17 cellular contexts compared by ENCODE assay signal in the genomic region with DNA sequence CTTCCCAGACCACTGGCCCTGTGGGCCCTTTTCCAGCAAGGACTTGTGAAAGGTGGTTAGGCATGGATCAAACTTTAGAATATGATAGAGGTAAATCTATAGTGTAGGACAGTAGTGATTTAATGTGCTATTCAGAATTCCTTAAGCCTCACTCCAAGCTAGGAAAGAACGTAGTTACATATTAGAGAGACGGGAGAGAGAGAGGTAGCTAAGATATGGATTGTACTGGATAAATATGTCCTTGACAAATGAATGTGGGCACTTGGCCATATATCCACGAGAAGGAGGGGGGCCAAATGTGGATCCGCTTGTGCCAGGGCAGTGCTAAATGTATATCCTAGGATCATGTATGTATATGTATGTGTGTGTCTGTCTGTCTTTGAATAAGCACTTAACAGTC. TPM values are rescaled to one million over a fixed set of nuclear protein-coding genes. Genes with fewer than 3 reads are reported as not detected.
A peak's percentile ranks its signal among the peaks of the same experiment; 100 is the strongest.
DNase-seq lines count a peak whose midpoint lies in the region; ATAC-seq and TF ChIP-seq lines count a peak whose summit lies in the region.
"Had no signal": no experiment of that assay in that cellular context is flagged by ENCODE, and none has a peak within 500 bp of the region (broad histone marks: within the 10 kb centered on the region; RNA-seq: fewer than 3 reads in every experiment).

No MANE protein-coding gene starts in this region.

- DNase-seq in right cardiac atrium (no peak), heart right ventricle (no peak), NCI-H446 treated with DMSO at 0.1 percent for 48 hours (lab: John Stamatoyannopoulos, UW) (peak; percentile 75), cerebellar cortex (ENCODE audit: low spot score) (peak; percentile 56), H7 (no peak), HPDE6-E6E7 (ENCODE audit: extremely low spot score) (no peak)
- DNase-seq in effector memory CD4-positive, alpha-beta T cell = no peak
- DNase-seq: ACHN; CD4-positive, CD25-positive, alpha-beta regulatory T cell; DMS79 treated with DMSO at 0.1 percent for 48 hours; EL; GDM1 had no signal

- ATAC-seq in right cardiac atrium = no peak
- no peak for ATAC-seq in heart right ventricle
- ATAC-seq: HCT116, K562 had no signal

- H3K27me3 ChIP-seq in right cardiac atrium (ENCODE audit: control insufficient read depth, insufficient read depth) (no peaks in the 10 kb centered on the region), heart right ventricle (peaks cover 0 to 6% (median 0%) of the 10 kb centered on the region in 7 donors), H7 (ENCODE audit: control insufficient read depth, insufficient read depth, low read length) (no peaks in the 10 kb centered on the region)
- H3K27me3 ChIP-seq in effector memory CD4-positive, alpha-beta T cell (replicated peaks; ENCODE audit: control insufficient read depth, insufficient read depth, low read length, poor library complexity, severe bottlenecking) = no peaks in the 10 kb centered on the region
- H3K27me3 ChIP-seq: BLaER1 treated with 17β-estradiol and CSF1 and Interleukin-3, amounts not matched to agents 10 nM and 100 nM had no signal

- H3K36me3 ChIP-seq in heart right ventricle (no peaks in the 10 kb centered on the region), H7 (replicated peaks; ENCODE audit: control insufficient read depth, insufficient read depth, low read length) (no peaks in the 10 kb centered on the region)
- no peaks in the 10 kb centered on the region for H3K36me3 ChIP-seq in effector memory CD4-positive, alpha-beta T cell (ENCODE audit: control insufficient read depth, insufficient read depth, low read length)
- H3K36me3 ChIP-seq: BLaER1 treated with 17β-estradiol and CSF1 and Interleukin-3, amounts not matched to agents 10 nM and 100 nM had no signal

- 66% methylated on average over 4 of the region's 4 CpGs for WGBS in right cardiac atrium
- WGBS in heart right ventricle, 2 donors = 56 to 70% methylated on average over 4 of the region's 4 CpGs

- H3K9me3 ChIP-seq in right cardiac atrium (ENCODE audit: control insufficient read depth, low read length) (no peaks in the 10 kb centered on the region), heart right ventricle (no peaks in the 10 kb centered on the region)
- no peaks in the 10 kb centered on the region for H3K9me3 ChIP-seq in effector memory CD4-positive, alpha-beta T cell (ENCODE audit: control insufficient read depth, low read length)
- H3K9me3 ChIP-seq: BLaER1 treated with 17β-estradiol and CSF1 and Interleukin-3, amounts not matched to agents 10 nM and 100 nM had no signal

- H3K4me1 ChIP-seq in right cardiac atrium (ENCODE audit: control insufficient read depth, insufficient read depth, low read length) = no peaks in the 10 kb centered on the region
- H3K4me1 ChIP-seq in heart right ventricle = no peaks in the 10 kb centered on the region
- H3K4me1 ChIP-seq in effector memory CD4-positive, alpha-beta T cell (ENCODE audit: control insufficient read depth, insufficient read depth, low read length, poor library complexity, severe bottlenecking) = no peaks in the 10 kb centered on the region
- H3K4me1 ChIP-seq: BLaER1 treated with 17β-estradiol and CSF1 and Interleukin-3, amounts not matched to agents 10 nM and 100 nM had no signal

- intact Hi-C loops in right cardiac atrium (cut with DNase I) (loop anchor here in 1 of 4 donors (5.0 kb wide), 1 partner anchor 78 kb away; no protein-coding TSS in a partner anchor), heart right ventricle (cut with DNase I) (no loop called here)

- H3K27ac ChIP-seq in right cardiac atrium (ENCODE audit: low read length) = peak overlapping the region; percentile 83
- H3K27ac ChIP-seq in heart right ventricle = no peak overlapping the region
- H3K27ac ChIP-seq in effector memory CD4-positive, alpha-beta T cell (ENCODE audit: insufficient read depth, low read length, poor library complexity, severe bottlenecking) = no peak overlapping the region
- H3K27ac ChIP-seq: BLaER1 treated with 17β-estradiol and CSF1 and Interleukin-3, amounts not matched to agents 10 nM and 100 nM; HL-60 had no signal

- no peak for TF ChIP-seq CTCF in heart right ventricle (IDR thresholded peaks at IDR 0.05)

- H3K4me3 ChIP-seq in right cardiac atrium (ENCODE audit: low read length) (peak overlapping the region; percentile 40), heart right ventricle (no peak overlapping the region), H7 (ENCODE audit: insufficient read depth, low read depth, low read length) (no peak overlapping the region)
- no peak overlapping the region for H3K4me3 ChIP-seq in effector memory CD4-positive, alpha-beta T cell (ENCODE audit: insufficient read depth, low read depth, low read length, poor library complexity, severe bottlenecking)
- H3K4me3 ChIP-seq: BLaER1 treated with 17β-estradiol and CSF1 and Interleukin-3, amounts not matched to agents 10 nM and 100 nM; K562 had no signal

RNA-seq across cellular contexts. Expression of gene KCNJ3, which starts 6.5 kb away (rescaled TPM):
- 10 to 100 TPM; 33.4 to 65.1 (median 59.4) TPM for total RNA-seq in right cardiac atrium
- polyA plus RNA-seq in right cardiac atrium = 32.5 TPM
- 1 to 10 TPM in 7 of 10 donors, under 1 TPM in 3; 0.42 to 4.7 (median 1.6) TPM for total RNA-seq in heart right ventricle
- under 1 TPM; 0.01 to 0.15 TPM for polyA plus RNA-seq in heart right ventricle
- 0.07 and 0.28 TPM in 2 replicates for total RNA-seq in H7 (2014; rRNA removed; shearing (Covaris generic))
- total RNA-seq: A172; CD4-positive, CD25-positive, alpha-beta regulatory T cell; K562 had no signal
- polyA plus RNA-seq: CD4-positive, CD25-positive, alpha-beta regulatory T cell; K562 had no signal

Comparison
In these comparisons a context has a peak if more than half of its experiments do, and no peak if none do; other contexts are left out.
1. RNA of gene KCNJ3, which starts 6.5 kb away (total RNA-seq): 33.4 to 65.1 TPM in right cardiac atrium; 0.42 to 4.7 TPM in heart right ventricle and 0.07 to 0.28 TPM in H7; every median in the first group is over 4 times any median in the second.
2. DNase-seq: peak in NCI-H446 treated with DMSO at 0.1 percent for 48 hours (single experiment) and cerebellar cortex (single experiment); none in right cardiac atrium (0 of 3), heart right ventricle (0 of 2), H7 (single experiment), effector memory CD4-positive, alpha-beta T cell (0 of 3) and HPDE6-E6E7 (single experiment).